In genomic region chr9:3658964-3659363, GRCh38 we compare ENCODE assay signal across 22 cellular contexts.
"Had no signal": no experiment of that assay in that cellular context is flagged by ENCODE, and none has a peak within 500 bp of the region (broad histone marks: within the 10 kb centered on the region; RNA-seq: fewer than 3 reads in every experiment).

No MANE protein-coding gene starts in this region.

- H3K4me3 ChIP-seq: colonic mucosa, dorsolateral prefrontal cortex, esophagus muscularis mucosa, gastroesophageal sphincter, heart left ventricle, left lung, lower lobe of right lung, mucosa of descending colon had no signal

- H3K9me3 ChIP-seq: colonic mucosa, esophagus muscularis mucosa, gastroesophageal sphincter, heart left ventricle, left lung, lower lobe of right lung, mucosa of descending colon had no signal

- H3K4me1 ChIP-seq: colonic mucosa, foreskin keratinocyte, left lung, lower lobe of right lung had no signal

- H3K27ac ChIP-seq: colonic mucosa, dorsolateral prefrontal cortex, esophagus muscularis mucosa, foreskin keratinocyte, gastroesophageal sphincter, heart left ventricle, left lung, lower lobe of right lung had no signal

- H3K36me3 ChIP-seq: colonic mucosa, esophagus muscularis mucosa, gastroesophageal sphincter, heart left ventricle, left lung, lower lobe of right lung had no signal

- H3K27me3 ChIP-seq: colonic mucosa, dorsolateral prefrontal cortex, esophagus muscularis mucosa, foreskin keratinocyte, gastroesophageal sphincter, heart left ventricle, left lung had no signal

- FAIRE-seq: endothelial cell of umbilical vein, frontal cortex, islet of Langerhans, keratinocyte had no signal

- DNase-seq: colonic mucosa; dermis blood vessel endothelial cell; dorsolateral prefrontal cortex; effector CD4-positive, alpha-beta T cell; effector memory CD4-positive, alpha-beta T cell; foreskin keratinocyte; heart left ventricle; hippocampal formation; left cardiac atrium; left ventricle myocardium superior; lower lobe of right lung; mesenchymal stem cell; mucosa of descending colon; naive B cell; naive thymus-derived CD8-positive, alpha-beta T cell had no signal

- ATAC-seq: foreskin keratinocyte; gastroesophageal sphincter; heart left ventricle; left cardiac atrium; left lung; left ventricle myocardium superior; mucosa of descending colon; naive thymus-derived CD8-positive, alpha-beta T cell had no signal
